Comparison of ENCODE assay signal across 8 cellular contexts in the genomic region with DNA sequence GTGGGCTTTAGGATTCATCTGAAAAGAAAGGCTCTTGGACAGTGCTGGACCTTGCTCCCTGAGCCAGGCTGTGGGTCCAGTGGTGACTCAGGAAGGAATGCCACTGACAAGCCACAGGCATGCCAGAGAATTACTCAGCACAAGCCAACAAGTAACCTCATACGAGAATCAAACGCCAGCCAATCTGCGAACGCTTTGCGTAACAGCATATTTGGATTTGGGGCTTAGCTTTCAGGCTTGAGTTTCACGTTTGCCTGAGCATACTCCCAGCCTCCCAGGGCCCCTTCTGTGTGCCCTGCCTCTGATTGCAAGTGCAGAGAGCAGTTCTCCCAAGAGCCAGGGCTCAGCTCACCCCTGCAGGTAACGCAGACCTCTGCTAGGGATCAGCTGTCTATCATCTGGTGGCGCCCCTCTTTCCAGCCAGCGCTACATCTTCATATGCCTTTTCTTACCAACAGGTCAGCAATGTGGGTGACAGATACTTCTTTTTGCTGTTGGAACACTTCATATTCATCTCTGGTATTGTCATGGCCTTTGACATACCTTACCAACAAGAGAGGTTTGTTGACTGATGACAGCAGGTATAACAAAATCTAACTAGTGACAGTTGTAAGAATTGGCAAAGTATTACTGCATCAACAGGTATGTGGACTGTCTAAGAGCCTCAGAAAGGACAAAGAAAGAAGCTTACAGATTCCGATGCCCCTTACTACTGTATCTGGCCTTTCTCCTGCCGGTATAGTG. TPM values are rescaled to one million over a fixed set of nuclear protein-coding genes. Genes with fewer than 3 reads are reported as not detected.
DNase-seq lines count a peak whose midpoint lies in the region; ATAC-seq and TF ChIP-seq lines count a peak whose summit lies in the region.

No MANE protein-coding gene starts in this region.

- H3K9ac ChIP-seq in HCT116 (ENCODE audit: low read length): peak overlapping the region; percentile 37

- TF ChIP-seq RAD21 in HCT116 (IDR thresholded peaks at IDR 0.05; ENCODE audit: low read depth): no peak

- POLR2A ChIA-PET in HCT116 (lab: Charles Lee): no interaction called here

- intact Hi-C loops in HCT116 (cut with micrococcal nuclease) (no loop called here), gastrocnemius medialis (cut with DNase I; ENCODE audit: low total_unique reads) (loop anchor here (2.0 to 10.0 kb wide), 4 partner anchors 29 to 357 kb away; a partner anchor contains a TSS)

- DNase-seq in HCT116 (ENCODE audit: low read depth, low spot score) (peak; percentile 82), anterior cingulate cortex (lab: John Stamatoyannopoulos, UW) (peak in 35 of 58 donors; percentile 12 to 85 (median 49)), right atrium auricular region (ENCODE audit: low spot score) (peak; percentile 86), gastrocnemius medialis (peak; percentile 80 to 82), NCI-H510A treated with DMSO at 0.1 percent for 48 hours (lab: John Stamatoyannopoulos, UW) (no peak)
- no peak for DNase-seq in activated CD4-positive, alpha-beta T cell treated with anti-CD3 and anti-CD28 coated beads, Interleukin-2, amount 50 U/mL, for 1 hour

- BruUV-seq in HCT116 (replicated peaks; lab: Mats Ljungman, UMichigan): no TSS peak

- no peaks in the 10 kb centered on the region for H3K9me2 ChIP-seq in HCT116 (ENCODE audit: insufficient read depth)

- no peak for TF ChIP-seq CTCF in HCT116 (IDR thresholded peaks at IDR 0.05 in 2 of 3, conservative IDR thresholded peaks at IDR 0.05 in 1 of 3; ENCODE audit: borderline replicate concordance in 1 of 3, insufficient read depth in 1 of 3, low read depth in 2 of 3, low read length in 2 of 3)
- no peak for TF ChIP-seq CTCF in right atrium auricular region (IDR thresholded peaks at IDR 0.05)
- TF ChIP-seq CTCF in gastrocnemius medialis (IDR thresholded peaks at IDR 0.05 in 4 of 5, conservative IDR thresholded peaks at IDR 0.05 in 1 of 5): no peak

- RAD21 ChIA-PET in HCT116 (lab: Charles Lee; ENCODE audit: low non-redundant PET in 1 of 2, low total read pairs in 2 of 2, uncharacterized antibody in 2 of 2, unreplicated experiment in 2 of 2): no interaction called here

- H3K4me3 ChIP-seq in HCT116 (replicated peaks in 1 of 2; ENCODE audit: low read depth in 1 of 2, low read length in 2 of 2) (peak overlapping the region; percentile 36 to 54), right atrium auricular region (no peak overlapping the region), gastrocnemius medialis (no peak overlapping the region)

- H2AFZ ChIP-seq in HCT116 (ENCODE audit: low read depth, low read length, poor library complexity, severe bottlenecking): peak overlapping the region; percentile 55

- H3K27ac ChIP-seq in HCT116 (ENCODE audit: low read depth, low read length) (no peak overlapping the region), right atrium auricular region (peak overlapping the region in 1 of 2 donors; percentile 70), gastrocnemius medialis (no peak overlapping the region)

- CTCF ChIA-PET in HCT116 (lab: Charles Lee): interaction anchor here (1.3 kb wide), 1 partner anchor 343 kb away, joined by 5 read pairs; no protein-coding TSS in a partner anchor

- in situ Hi-C loops in gastrocnemius medialis (cut with MboI; ENCODE audit: low sequenced_read_pairs in 4 of 4): loop anchor here in 1 of 4 donors (25.0 kb wide), 1 partner anchor 110 kb away; no protein-coding TSS in a partner anchor

- H3K27me3 ChIP-seq in HCT116 (ENCODE audit: insufficient read depth, low read length) (no peaks in the 10 kb centered on the region), right atrium auricular region (no peaks in the 10 kb centered on the region), gastrocnemius medialis (no peaks in the 10 kb centered on the region)

- peak; percentile 93 for ATAC-seq in HCT116
- ATAC-seq in gastrocnemius medialis: peak; percentile 98 to 99
- no peak for ATAC-seq in GM18517 (IDR thresholded peaks at IDR 0.05; ENCODE audit: unreplicated experiment)
- no peak for ATAC-seq in HG02571 (IDR thresholded peaks at IDR 0.05; ENCODE audit: unreplicated experiment)

- no peaks in the 10 kb centered on the region for H3K36me3 ChIP-seq in HCT116 (ENCODE audit: control insufficient read depth in 1 of 2, insufficient read depth in 2 of 2, low read length in 2 of 2)
- H3K36me3 ChIP-seq in right atrium auricular region: no peaks in the 10 kb centered on the region
- no peaks in the 10 kb centered on the region for H3K36me3 ChIP-seq in gastrocnemius medialis

- H3K9me3 ChIP-seq in HCT116 (ENCODE audit: control insufficient read depth in 1 of 2, insufficient read depth in 1 of 2, low read depth in 1 of 2, low read length in 2 of 2) (no peaks in the 10 kb centered on the region), right atrium auricular region (no peaks in the 10 kb centered on the region), gastrocnemius medialis (no peaks in the 10 kb centered on the region)

- no peaks in the 10 kb centered on the region for H4K20me1 ChIP-seq in HCT116 (ENCODE audit: insufficient read depth)

- no peaks in the 10 kb centered on the region for H3K79me2 ChIP-seq in HCT116 (ENCODE audit: insufficient read depth, low read length)

- H3K4me2 ChIP-seq in HCT116 (ENCODE audit: low read length): peak overlapping the region; percentile 87

- TF ChIP-seq POLR2A in HCT116 (IDR thresholded peaks at IDR 0.05; ENCODE audit: borderline replicate concordance, extremely low read depth, insufficient read depth, insufficient read length) (no peak), gastrocnemius medialis (IDR thresholded peaks at IDR 0.05) (no peak)

- H3K4me1 ChIP-seq in HCT116 (ENCODE audit: control insufficient read depth in 1 of 2, insufficient read depth in 2 of 2, low read length in 2 of 2): peaks cover 19 to 46% of the 10 kb centered on the region in 2 experiments; a peak in 3 of 4 replicates
- H3K4me1 ChIP-seq in right atrium auricular region: peaks cover 0 to 13% of the 10 kb centered on the region in 2 donors
- H3K4me1 ChIP-seq in gastrocnemius medialis: peaks cover 16 to 21% of the 10 kb centered on the region in 2 donors

TF ChIP-seq in HCT116, 20 proteins besides CTCF, POLR2A, EP300 and RAD21 (continues in another document):
- TF ChIP-seq TCF7L2 (IDR thresholded peaks at IDR 0.05; ENCODE audit: borderline replicate concordance, extremely low read depth, insufficient read depth, insufficient read length): no peak
- peak; percentile 34 for TF ChIP-seq YY1 (IDR thresholded peaks at IDR 0.05; ENCODE audit: extremely low read depth, insufficient replicate concordance, low read depth, low read length)
- TF ChIP-seq ELF1 (IDR thresholded peaks at IDR 0.05; ENCODE audit: borderline replicate concordance, low read depth): no peak
- TF ChIP-seq JUND (IDR thresholded peaks at IDR 0.05): peak; percentile 81
- TF ChIP-seq EZH2 (IDR thresholded peaks at IDR 0.05): no peak
- no peak for TF ChIP-seq ZFX (IDR thresholded peaks at IDR 0.05)
- TF ChIP-seq, protein P1, sequence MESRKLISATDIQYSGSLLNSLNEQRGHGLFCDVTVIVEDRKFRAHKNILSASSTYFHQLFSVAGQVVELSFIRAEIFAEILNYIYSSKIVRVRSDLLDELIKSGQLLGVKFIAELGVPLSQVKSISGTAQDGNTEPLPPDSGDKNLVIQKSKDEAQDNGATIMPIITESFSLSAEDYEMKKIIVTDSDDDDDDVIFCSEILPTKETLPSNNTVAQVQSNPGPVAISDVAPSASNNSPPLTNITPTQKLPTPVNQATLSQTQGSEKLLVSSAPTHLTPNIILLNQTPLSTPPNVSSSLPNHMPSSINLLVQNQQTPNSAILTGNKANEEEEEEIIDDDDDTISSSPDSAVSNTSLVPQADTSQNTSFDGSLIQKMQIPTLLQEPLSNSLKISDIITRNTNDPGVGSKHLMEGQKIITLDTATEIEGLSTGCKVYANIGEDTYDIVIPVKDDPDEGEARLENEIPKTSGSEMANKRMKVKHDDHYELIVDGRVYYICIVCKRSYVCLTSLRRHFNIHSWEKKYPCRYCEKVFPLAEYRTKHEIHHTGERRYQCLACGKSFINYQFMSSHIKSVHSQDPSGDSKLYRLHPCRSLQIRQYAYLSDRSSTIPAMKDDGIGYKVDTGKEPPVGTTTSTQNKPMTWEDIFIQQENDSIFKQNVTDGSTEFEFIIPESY (IDR thresholded peaks at IDR 0.05; ENCODE audit: extremely low read depth, insufficient replicate concordance, low read length): no peak
- TF ChIP-seq POLR2AphosphoS5 (IDR thresholded peaks at IDR 0.05; ENCODE audit: low read depth, low read length): peak; percentile 52; the same call in 1 of the 2 replicates
- TF ChIP-seq FOSL1 (IDR thresholded peaks at IDR 0.05; ENCODE audit: low read depth): peak; percentile 88
- peak; percentile 82 for TF ChIP-seq SP1 (IDR thresholded peaks at IDR 0.05; ENCODE audit: low read depth)
- TF ChIP-seq SIN3A (IDR thresholded peaks at IDR 0.05; ENCODE audit: low read depth): peak; percentile 66; the same call in 1 of the 2 replicates
- peak; percentile 91 for TF ChIP-seq CEBPB (IDR thresholded peaks at IDR 0.05; ENCODE audit: low read depth)
- TF ChIP-seq EGR1 (IDR thresholded peaks at IDR 0.05; ENCODE audit: low read depth): no peak

RNA-seq across cellular contexts. Expression of a gene that starts 30.1 kb away (rescaled TPM):
- total RNA-seq in HCT116 (2021; ENCODE audit: unreplicated experiment) (7.4 TPM), right atrium auricular region (1 to 10 TPM; 4.6 to 5.6 TPM), gastrocnemius medialis (1 to 10 TPM; 1.9 to 4.0 (median 3.0) TPM)
- polyA plus RNA-seq in HCT116 (2012): 3.5 and 4.0 TPM in 2 replicates

Comparison
In these comparisons a context has a peak if more than half of its experiments do, and no peak if none do; other contexts are left out.
1. ATAC-seq: peak in HCT116 (single experiment) and gastrocnemius medialis (2 of 2); none in GM18517 (single experiment) and HG02571 (single experiment).
2. DNase-seq: peak in HCT116 (single experiment), anterior cingulate cortex (35 of 58), right atrium auricular region (single experiment) and gastrocnemius medialis (2 of 2); none in activated CD4-positive, alpha-beta T cell treated with anti-CD3 and anti-CD28 coated beads, Interleukin-2, amount 50 U/mL, for 1 hour (single experiment) and NCI-H510A treated with DMSO at 0.1 percent for 48 hours (single experiment).
3. H3K4me3 ChIP-seq: peak in HCT116 (2 of 2); none in right atrium auricular region (0 of 2) and gastrocnemius medialis (0 of 4).